Comparison of ENCODE assay signal across 9 cellular contexts in the genomic region with DNA sequence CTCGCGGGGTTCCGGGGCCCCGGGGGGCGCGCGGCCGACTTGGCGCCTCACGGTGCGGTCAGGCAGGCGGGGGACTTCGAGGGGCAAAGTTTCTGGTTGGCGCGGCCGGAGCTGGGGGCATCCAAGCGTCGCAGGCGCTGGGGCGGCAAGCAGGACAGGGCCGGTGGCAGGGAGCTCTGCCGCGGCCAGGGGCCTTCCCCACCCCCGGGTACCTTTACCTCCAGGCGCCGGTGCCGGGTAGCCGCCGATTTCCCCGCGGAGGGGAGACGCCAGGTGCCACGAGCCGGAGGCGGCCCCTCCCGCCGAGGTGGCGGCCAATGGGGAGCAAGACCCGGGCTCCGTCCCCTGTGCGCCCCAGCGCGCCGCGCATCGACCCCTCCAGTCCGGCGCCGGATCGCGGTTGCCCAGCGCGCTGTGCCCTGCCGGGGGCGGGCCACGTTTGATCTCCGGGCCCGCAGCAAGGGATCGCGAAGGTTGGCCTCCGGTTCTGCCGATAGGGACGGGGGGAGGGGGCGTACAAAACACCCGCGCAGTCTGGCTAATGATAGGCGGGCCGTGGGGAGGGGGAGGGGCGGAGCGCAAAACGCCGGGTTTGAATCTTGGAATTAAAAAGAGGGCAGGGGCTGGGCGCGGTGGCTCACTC. TPM values are rescaled to one million over a fixed set of nuclear protein-coding genes. Genes with fewer than 3 reads are reported as not detected.
DNase-seq lines count a peak whose midpoint lies in the region; ATAC-seq and TF ChIP-seq lines count a peak whose summit lies in the region.
"Had no signal": no experiment of that assay in that cellular context is flagged by ENCODE, and none has a peak within 500 bp of the region (broad histone marks: within the 10 kb centered on the region; RNA-seq: fewer than 3 reads in every experiment).

A gene with protein sequence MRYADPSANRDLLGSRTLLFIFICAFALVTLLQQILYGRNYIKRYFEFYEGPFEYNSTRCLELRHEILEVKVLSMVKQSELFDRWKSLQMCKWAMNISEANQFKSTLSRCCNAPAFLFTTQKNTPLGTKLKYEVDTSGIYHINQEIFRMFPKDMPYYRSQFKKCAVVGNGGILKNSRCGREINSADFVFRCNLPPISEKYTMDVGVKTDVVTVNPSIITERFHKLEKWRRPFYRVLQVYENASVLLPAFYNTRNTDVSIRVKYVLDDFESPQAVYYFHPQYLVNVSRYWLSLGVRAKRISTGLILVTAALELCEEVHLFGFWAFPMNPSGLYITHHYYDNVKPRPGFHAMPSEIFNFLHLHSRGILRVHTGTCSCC (minus strand): TSS at position 495 of the 643 bp plus-strand sequence. CDS start 545 bp downstream, outside the sequence.

- intact Hi-C loops in breast epithelium (cut with DNase I; ENCODE audit: low total_unique reads) (no loop called here), MCF 10A (cut with micrococcal nuclease) (no loop called here)

- POLR2A ChIA-PET in MCF 10A (lab: Yijun Ruan, JAX): interaction anchor here (0.7 kb wide), 1 partner anchor 666 kb away, joined by 3 read pairs; no protein-coding TSS in a partner anchor

- TF ChIP-seq CTCF in breast epithelium (IDR thresholded peaks at IDR 0.05): no peak
- TF ChIP-seq CTCF in MCF 10A (IDR thresholded peaks at IDR 0.05; ENCODE audit: unreplicated experiment): no peak
- TF ChIP-seq CTCF in fibroblast of the aortic adventitia (IDR thresholded peaks at IDR 0.05; ENCODE audit: insufficient read depth, low read length): no peak

- H3K27me3 Mint-ChIP-seq in MCF 10A (ENCODE audit: insufficient read depth, unreplicated experiment): peaks cover 28% of the 10 kb centered on the region

- H3K27ac Mint-ChIP-seq in MCF 10A (ENCODE audit: low read depth, unreplicated experiment): no peak within 1 kb of the TSS

- H3K4me1 Mint-ChIP-seq in MCF 10A (ENCODE audit: insufficient read depth, unreplicated experiment): no peaks in the 10 kb centered on the region

- no peak within 1 kb of the TSS for H3K4me3 Mint-ChIP-seq in MCF 10A (ENCODE audit: unreplicated experiment)

- peaks cover 5% of the 10 kb centered on the region for H3K36me3 Mint-ChIP-seq in MCF 10A (ENCODE audit: insufficient read depth, unreplicated experiment)

- BruUV-seq in MCF 10A (replicated peaks; lab: Mats Ljungman, UMichigan): no TSS peak

- H3K9me3 ChIP-seq in breast epithelium (no peaks in the 10 kb centered on the region), skeletal muscle satellite cell (replicated peaks; ENCODE audit: low read length) (no peaks in the 10 kb centered on the region)

- H3K9ac ChIP-seq in skeletal muscle satellite cell (ENCODE audit: low read depth, low read length): peak within 1 kb of the TSS; percentile 32

- H3K27me3 ChIP-seq in breast epithelium: peaks cover 0 to 45% of the 10 kb centered on the region in 2 donors
- H3K27me3 ChIP-seq in skeletal muscle satellite cell (ENCODE audit: control insufficient read depth, insufficient read depth, low read length): peaks cover 42% of the 10 kb centered on the region

- H3K4me1 ChIP-seq in breast epithelium: no peaks in the 10 kb centered on the region
- peaks cover 9% of the 10 kb centered on the region for H3K4me1 ChIP-seq in skeletal muscle satellite cell (ENCODE audit: control insufficient read depth, insufficient read depth, low read length)

- no peaks in the 10 kb centered on the region for H3K9me3 Mint-ChIP-seq in MCF 10A (ENCODE audit: unreplicated experiment)

- CTCF ChIA-PET in MCF 10A (lab: Yijun Ruan, JAX): no interaction called here

- DNase-seq in breast epithelium (ENCODE audit: low spot score in 2 of 2): no peak
- no peak for DNase-seq in MCF 10A (ENCODE audit: unreplicated experiment)
- peak; percentile 46 for DNase-seq in RPMI7951 (ENCODE audit: low read depth)
- DNase-seq in fibroblast of the aortic adventitia (ENCODE audit: low read depth): no peak
- DNase-seq in NCI-H1048 (lab: John Stamatoyannopoulos, UW): no peak

- peak within 1 kb of the TSS in 2 of 3 donors; percentile 37 to 53 for H3K4me3 ChIP-seq in breast epithelium
- H3K4me3 ChIP-seq in fibroblast of the aortic adventitia (ENCODE audit: low read depth, low read length): peak within 1 kb of the TSS; percentile 41
- peak within 1 kb of the TSS; percentile 68 for H3K4me3 ChIP-seq in skeletal muscle satellite cell (ENCODE audit: low read length)

- H3K27ac ChIP-seq in breast epithelium: no peak within 1 kb of the TSS

- no peak for TF ChIP-seq POLR2A in breast epithelium (IDR thresholded peaks at IDR 0.05)

- H3K4me2 ChIP-seq in skeletal muscle satellite cell (ENCODE audit: low read length): peak within 1 kb of the TSS; percentile 82

- ATAC-seq in HG03025 (IDR thresholded peaks at IDR 0.05; ENCODE audit: low FRiP score, unreplicated experiment) (no peak), GM19324 (IDR thresholded peaks at IDR 0.05; ENCODE audit: low FRiP score, unreplicated experiment) (no peak)

- H3K36me3 ChIP-seq in breast epithelium (no peaks in the 10 kb centered on the region), skeletal muscle satellite cell (ENCODE audit: insufficient read depth, low read length) (no peaks in the 10 kb centered on the region)

RNA-seq across cellular contexts. Expression of the gene that starts here (rescaled TPM):
- total RNA-seq in breast epithelium (under 1 TPM in 2 of 3 donors, not detected in 1; 0.29 to 0.33 TPM), MCF 10A (2022) (not detected in 2 replicates), fibroblast of the aortic adventitia (ENCODE audit: low replicate concordance) (0.90 TPM in 1 of 2 replicates, not detected in the other)
- total RNA-seq in RPMI7951 (2014; rRNA removed; shearing (Covaris generic)): 11.8 and 12.6 TPM in 2 replicates
- total RNA-seq in skeletal muscle satellite cell (2012; rRNA removed): 0.22 and 0.25 TPM in 2 replicates
- total RNA-seq: activated CD8-positive, alpha-beta memory T cell treated with anti-CD3 and anti-CD28 coated beads for 36 hours had no signal
